In genomic region chr4:62899607-62900364, GRCh38 we compare ENCODE assay signal across 26 cellular contexts.
DNase-seq lines count a peak whose midpoint lies in the region; ATAC-seq, FAIRE-seq and TF ChIP-seq lines count a peak whose summit lies in the region.
"Had no signal": no experiment of that assay in that cellular context is flagged by ENCODE, and none has a peak within 500 bp of the region (broad histone marks: within the 10 kb centered on the region; RNA-seq: fewer than 3 reads in every experiment).

No MANE protein-coding gene starts in this region.

- H3K79me2 ChIP-seq in PC-3 (ENCODE audit: low read length) (no peaks in the 10 kb centered on the region), astrocyte (ENCODE audit: insufficient read depth, low read length) (no peaks in the 10 kb centered on the region)

- H3K27ac ChIP-seq in PC-3 (ENCODE audit: low read length) (no peak overlapping the region), astrocyte (ENCODE audit: low read depth, low read length) (no peak overlapping the region)
- H3K27ac ChIP-seq: BLaER1 had no signal

- H3K27me3 ChIP-seq in PC-3 (ENCODE audit: low read length) (no peaks in the 10 kb centered on the region), astrocyte (ENCODE audit: insufficient read depth, low read length) (no peaks in the 10 kb centered on the region)
- H3K27me3 ChIP-seq: BE2C, BLaER1 had no signal

- CTCF ChIA-PET in PC-3 (lab: Charles Lee): no interaction called here

- H3K4me3 ChIP-seq in PC-3 (ENCODE audit: low read length) (no peak overlapping the region), astrocyte (ENCODE audit: insufficient read depth, low read depth, low read length) (no peak overlapping the region), astrocyte of the spinal cord (ENCODE audit: low read depth, low read length) (no peak overlapping the region)
- H3K4me3 ChIP-seq: BLaER1, GM12878 had no signal

- H2AFZ ChIP-seq in PC-3 (ENCODE audit: low read length): no peak overlapping the region
- H2AFZ ChIP-seq in astrocyte (ENCODE audit: low read depth, low read length): no peak overlapping the region

- ATAC-seq in PC-3 (peak; percentile 89), sciatic nerve (no peak)
- ATAC-seq: GM12878 had no signal

- H4K20me1 ChIP-seq in PC-3 (ENCODE audit: low read length) (no peaks in the 10 kb centered on the region), astrocyte (ENCODE audit: insufficient read depth, low read length) (no peaks in the 10 kb centered on the region)
- H4K20me1 ChIP-seq: BLaER1 had no signal

- no peaks in the 10 kb centered on the region for H3K9me2 ChIP-seq in PC-3 (replicated peaks; ENCODE audit: low read length)

- no peaks in the 10 kb centered on the region for H3K36me3 Mint-ChIP-seq in astrocyte (ENCODE audit: low read depth, unreplicated experiment)
- H3K36me3 Mint-ChIP-seq: CD14-positive monocyte; CD4-positive, alpha-beta memory T cell; CD4-positive, CD25-positive, alpha-beta regulatory T cell; CD8-positive, alpha-beta memory T cell had no signal

- peaks cover 3% of the 10 kb centered on the region for H3K9me3 Mint-ChIP-seq in astrocyte (ENCODE audit: unreplicated experiment)

- TF ChIP-seq CTCF in PC-3 (conservative IDR thresholded peaks at IDR 0.05; ENCODE audit: low read depth, low read length) (no peak), astrocyte (IDR thresholded peaks at IDR 0.05; ENCODE audit: insufficient read depth, low read depth, low read length) (no peak), astrocyte of the spinal cord (IDR thresholded peaks at IDR 0.05; ENCODE audit: low read depth, low read length) (no peak)

- H3K4me1 ChIP-seq in PC-3 (ENCODE audit: insufficient read depth, low read length): peaks cover 5% of the 10 kb centered on the region; the same call in 1 of the 2 replicates
- no peaks in the 10 kb centered on the region for H3K4me1 ChIP-seq in astrocyte (ENCODE audit: insufficient read depth, low read length)
- H3K4me1 ChIP-seq: BE2C, BLaER1 had no signal

- no peaks in the 10 kb centered on the region for H3F3A ChIP-seq in PC-3 (ENCODE audit: low read length, unreplicated experiment)

- H3K4me2 ChIP-seq in PC-3 (ENCODE audit: low read length) (no peak overlapping the region), astrocyte (ENCODE audit: low read length) (no peak overlapping the region)
- H3K4me2 ChIP-seq: BLaER1 had no signal

- DNase-seq in PC-3: peak; percentile 53
- peak; percentile 42 for DNase-seq in astrocyte (ENCODE audit: low read depth)
- DNase-seq in astrocyte of the spinal cord (ENCODE audit: low read depth, low spot score): peak; percentile 5
- no peak for DNase-seq in midbrain (lab: John Stamatoyannopoulos, UW)
- no peak for DNase-seq in sciatic nerve (ENCODE audit: low spot score)
- no peak for DNase-seq in cerebellar nuclear complex (lab: John Stamatoyannopoulos, UW)
- DNase-seq: 8988T; ACHN; BE2C; C1 segment of cervical spinal cord; CD4-positive, alpha-beta memory T cell; CD4-positive, CD25-positive, alpha-beta regulatory T cell; CD8-positive, alpha-beta memory T cell; COR-L47; DMS 273 treated with DMSO at 0.1 percent for 48 hours; DMS153; DMS53; DMS79; DND-41; EL; GDM1 had no signal

- no peaks in the 10 kb centered on the region for H3K36me3 ChIP-seq in PC-3 (ENCODE audit: low read depth, low read length)
- H3K36me3 ChIP-seq in astrocyte (ENCODE audit: insufficient read depth, low read length): no peaks in the 10 kb centered on the region
- H3K36me3 ChIP-seq: BE2C, BLaER1 had no signal

- H3K9me3 ChIP-seq in PC-3 (ENCODE audit: low read length): no peaks in the 10 kb centered on the region
- H3K9me3 ChIP-seq in astrocyte (ENCODE audit: insufficient read depth, low read depth, low read length): peaks cover 9% of the 10 kb centered on the region
- H3K9me3 ChIP-seq: BE2C had no signal

- no peak for FAIRE-seq in astrocyte (lab: Jason Lieb, UNC)
- FAIRE-seq: GM12878, GM12892, GM18507 had no signal

- H3K4me3 Mint-ChIP-seq in astrocyte (ENCODE audit: unreplicated experiment): no peak overlapping the region
- H3K4me3 Mint-ChIP-seq: CD14-positive monocyte; CD4-positive, alpha-beta memory T cell; CD4-positive, CD25-positive, alpha-beta regulatory T cell; CD8-positive, alpha-beta memory T cell had no signal

- intact Hi-C loops in PC-3 (cut with micrococcal nuclease) (loop anchor here (10.0 kb wide), 1 partner anchor 585 kb away; no protein-coding TSS in a partner anchor), sciatic nerve (cut with DNase I) (loop anchor here (5.0 kb wide), 1 partner anchor 1777 kb away; no protein-coding TSS in a partner anchor)

- BruUV-seq in PC-3 (replicated peaks; lab: Mats Ljungman, UMichigan): no TSS peak

- no peaks in the 10 kb centered on the region for H3K27me3 Mint-ChIP-seq in astrocyte (ENCODE audit: low read depth, unreplicated experiment)
- H3K27me3 Mint-ChIP-seq: CD4-positive, alpha-beta memory T cell; CD4-positive, CD25-positive, alpha-beta regulatory T cell; CD8-positive, alpha-beta memory T cell had no signal

- H3K9ac ChIP-seq in PC-3 (ENCODE audit: low read length): no peak overlapping the region
- no peak overlapping the region for H3K9ac ChIP-seq in astrocyte (ENCODE audit: low read length)
- H3K9ac ChIP-seq: BLaER1 had no signal

- in situ Hi-C loops in astrocyte of the spinal cord (cut with HindIII; ENCODE audit: low sequenced_read_pairs): no loop called here

- POLR2A ChIA-PET in PC-3 (lab: Charles Lee; ENCODE audit: unreplicated experiment): no interaction called here

- H3K27ac Mint-ChIP-seq in astrocyte (ENCODE audit: unreplicated experiment): peak overlapping the region; percentile 73
- H3K27ac Mint-ChIP-seq: CD14-positive monocyte; CD4-positive, alpha-beta memory T cell; CD4-positive, CD25-positive, alpha-beta regulatory T cell; CD8-positive, alpha-beta memory T cell had no signal

- peaks cover 8% of the 10 kb centered on the region for H3K4me1 Mint-ChIP-seq in astrocyte (ENCODE audit: low read depth, unreplicated experiment)
- H3K4me1 Mint-ChIP-seq: CD14-positive monocyte; CD4-positive, alpha-beta memory T cell; CD4-positive, CD25-positive, alpha-beta regulatory T cell; CD8-positive, alpha-beta memory T cell had no signal

Comparison
In these comparisons a context has a peak if more than half of its experiments do, and no peak if none do; other contexts are left out.
1. DNase-seq: peak in PC-3 (single experiment), astrocyte (single experiment) and astrocyte of the spinal cord (single experiment); none in midbrain (single experiment), sciatic nerve (single experiment) and cerebellar nuclear complex (0 of 2).